Comparison of ENCODE assay signal across 1 cellular context in the genomic region with DNA sequence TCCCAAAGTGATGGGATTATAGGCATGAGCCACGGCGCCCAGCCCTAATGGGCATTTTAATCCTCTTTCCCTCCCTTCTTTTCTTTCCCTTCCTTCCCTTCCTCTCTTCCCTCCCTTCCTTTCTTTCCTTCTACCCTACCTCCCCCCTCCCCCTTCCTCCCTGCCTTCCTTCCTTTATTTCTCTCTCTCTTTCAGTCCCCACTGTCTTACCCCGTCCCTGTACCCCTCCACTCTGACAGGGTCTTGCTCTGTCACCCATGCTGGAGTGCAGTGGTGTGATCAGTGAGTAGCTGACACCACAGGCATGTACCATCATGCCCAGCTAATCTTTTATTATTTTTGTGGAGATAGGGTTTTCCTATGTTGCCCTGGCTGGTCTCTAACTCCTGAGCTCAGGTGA.
TF ChIP-seq lines count a peak whose summit lies in the region.

No MANE protein-coding gene starts in this region.

TF ChIP-seq in HEK293, 187 proteins besides CTCF, POLR2A, EP300 and RAD21 (continued from another document):
- TF ChIP-seq, protein P1, sequence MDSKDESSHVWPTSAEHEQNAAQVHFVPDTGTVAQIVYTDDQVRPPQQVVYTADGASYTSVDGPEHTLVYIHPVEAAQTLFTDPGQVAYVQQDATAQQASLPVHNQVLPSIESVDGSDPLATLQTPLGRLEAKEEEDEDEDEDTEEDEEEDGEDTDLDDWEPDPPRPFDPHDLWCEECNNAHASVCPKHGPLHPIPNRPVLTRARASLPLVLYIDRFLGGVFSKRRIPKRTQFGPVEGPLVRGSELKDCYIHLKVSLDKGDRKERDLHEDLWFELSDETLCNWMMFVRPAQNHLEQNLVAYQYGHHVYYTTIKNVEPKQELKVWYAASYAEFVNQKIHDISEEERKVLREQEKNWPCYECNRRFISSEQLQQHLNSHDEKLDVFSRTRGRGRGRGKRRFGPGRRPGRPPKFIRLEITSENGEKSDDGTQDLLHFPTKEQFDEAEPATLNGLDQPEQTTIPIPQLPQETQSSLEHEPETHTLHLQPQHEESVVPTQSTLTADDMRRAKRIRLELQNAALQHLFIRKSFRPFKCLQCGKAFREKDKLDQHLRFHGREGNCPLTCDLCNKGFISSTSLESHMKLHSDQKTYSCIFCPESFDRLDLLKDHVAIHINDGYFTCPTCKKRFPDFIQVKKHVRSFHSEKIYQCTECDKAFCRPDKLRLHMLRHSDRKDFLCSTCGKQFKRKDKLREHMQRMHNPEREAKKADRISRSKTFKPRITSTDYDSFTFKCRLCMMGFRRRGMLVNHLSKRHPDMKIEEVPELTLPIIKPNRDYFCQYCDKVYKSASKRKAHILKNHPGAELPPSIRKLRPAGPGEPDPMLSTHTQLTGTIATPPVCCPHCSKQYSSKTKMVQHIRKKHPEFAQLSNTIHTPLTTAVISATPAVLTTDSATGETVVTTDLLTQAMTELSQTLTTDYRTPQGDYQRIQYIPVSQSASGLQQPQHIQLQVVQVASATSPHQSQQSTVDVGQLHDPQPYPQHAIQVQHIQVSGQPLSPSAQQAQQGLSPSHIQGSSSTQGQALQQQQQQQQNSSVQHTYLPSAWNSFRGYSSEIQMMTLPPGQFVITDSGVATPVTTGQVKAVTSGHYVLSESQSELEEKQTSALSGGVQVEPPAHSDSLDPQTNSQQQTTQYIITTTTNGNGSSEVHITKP (tag by site-specific recombination; IDR thresholded peaks at IDR 0.05), result peak; percentile 78
- TF ChIP-seq, protein P2, sequence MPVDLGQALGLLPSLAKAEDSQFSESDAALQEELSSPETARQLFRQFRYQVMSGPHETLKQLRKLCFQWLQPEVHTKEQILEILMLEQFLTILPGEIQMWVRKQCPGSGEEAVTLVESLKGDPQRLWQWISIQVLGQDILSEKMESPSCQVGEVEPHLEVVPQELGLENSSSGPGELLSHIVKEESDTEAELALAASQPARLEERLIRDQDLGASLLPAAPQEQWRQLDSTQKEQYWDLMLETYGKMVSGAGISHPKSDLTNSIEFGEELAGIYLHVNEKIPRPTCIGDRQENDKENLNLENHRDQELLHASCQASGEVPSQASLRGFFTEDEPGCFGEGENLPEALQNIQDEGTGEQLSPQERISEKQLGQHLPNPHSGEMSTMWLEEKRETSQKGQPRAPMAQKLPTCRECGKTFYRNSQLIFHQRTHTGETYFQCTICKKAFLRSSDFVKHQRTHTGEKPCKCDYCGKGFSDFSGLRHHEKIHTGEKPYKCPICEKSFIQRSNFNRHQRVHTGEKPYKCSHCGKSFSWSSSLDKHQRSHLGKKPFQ (tag by site-specific recombination; IDR thresholded peaks at IDR 0.05), result peak; percentile 71
- no peak for TF ChIP-seq ZNF426 (tag by site-specific recombination; IDR thresholded peaks at IDR 0.05)
- no peak for TF ChIP-seq PRDM1 (tag by site-specific recombination; IDR thresholded peaks at IDR 0.05)
- TF ChIP-seq GLI4 (tag by site-specific recombination; IDR thresholded peaks at IDR 0.05), result no peak
- peak; percentile 17; the same call in 1 of the 2 replicates for TF ChIP-seq ZNF629 (tag by site-specific recombination; IDR thresholded peaks at IDR 0.05)
- no peak for TF ChIP-seq ZNF76 (tag by site-specific recombination; IDR thresholded peaks at IDR 0.05; ENCODE audit: borderline replicate concordance, low read depth)
- TF ChIP-seq ZFP37 (tag by site-specific recombination; IDR thresholded peaks at IDR 0.05), result no peak
- TF ChIP-seq, protein P3, sequence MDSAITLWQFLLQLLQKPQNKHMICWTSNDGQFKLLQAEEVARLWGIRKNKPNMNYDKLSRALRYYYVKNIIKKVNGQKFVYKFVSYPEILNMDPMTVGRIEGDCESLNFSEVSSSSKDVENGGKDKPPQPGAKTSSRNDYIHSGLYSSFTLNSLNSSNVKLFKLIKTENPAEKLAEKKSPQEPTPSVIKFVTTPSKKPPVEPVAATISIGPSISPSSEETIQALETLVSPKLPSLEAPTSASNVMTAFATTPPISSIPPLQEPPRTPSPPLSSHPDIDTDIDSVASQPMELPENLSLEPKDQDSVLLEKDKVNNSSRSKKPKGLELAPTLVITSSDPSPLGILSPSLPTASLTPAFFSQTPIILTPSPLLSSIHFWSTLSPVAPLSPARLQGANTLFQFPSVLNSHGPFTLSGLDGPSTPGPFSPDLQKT (IDR thresholded peaks at IDR 0.05; ENCODE audit: borderline replicate concordance, low read depth, low read length), result no peak
- TF ChIP-seq SP7 (tag by site-specific recombination; IDR thresholded peaks at IDR 0.05), result 0 out of 2 replicates have a peak, but pooled peaks have one; percentile 47
- TF ChIP-seq, protein P4, sequence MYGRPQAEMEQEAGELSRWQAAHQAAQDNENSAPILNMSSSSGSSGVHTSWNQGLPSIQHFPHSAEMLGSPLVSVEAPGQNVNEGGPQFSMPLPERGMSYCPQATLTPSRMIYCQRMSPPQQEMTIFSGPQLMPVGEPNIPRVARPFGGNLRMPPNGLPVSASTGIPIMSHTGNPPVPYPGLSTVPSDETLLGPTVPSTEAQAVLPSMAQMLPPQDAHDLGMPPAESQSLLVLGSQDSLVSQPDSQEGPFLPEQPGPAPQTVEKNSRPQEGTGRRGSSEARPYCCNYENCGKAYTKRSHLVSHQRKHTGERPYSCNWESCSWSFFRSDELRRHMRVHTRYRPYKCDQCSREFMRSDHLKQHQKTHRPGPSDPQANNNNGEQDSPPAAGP (tag by site-specific recombination; IDR thresholded peaks at IDR 0.05), result peak; percentile 73
- peak; percentile 90 for TF ChIP-seq ZNF366 (tag by site-specific recombination; conservative IDR thresholded peaks at IDR 0.05)
- TF ChIP-seq ZBTB17 (tag by site-specific recombination; IDR thresholded peaks at IDR 0.05), result peak; percentile 35; the same call in 1 of the 2 replicates
- TF ChIP-seq, protein P5, sequence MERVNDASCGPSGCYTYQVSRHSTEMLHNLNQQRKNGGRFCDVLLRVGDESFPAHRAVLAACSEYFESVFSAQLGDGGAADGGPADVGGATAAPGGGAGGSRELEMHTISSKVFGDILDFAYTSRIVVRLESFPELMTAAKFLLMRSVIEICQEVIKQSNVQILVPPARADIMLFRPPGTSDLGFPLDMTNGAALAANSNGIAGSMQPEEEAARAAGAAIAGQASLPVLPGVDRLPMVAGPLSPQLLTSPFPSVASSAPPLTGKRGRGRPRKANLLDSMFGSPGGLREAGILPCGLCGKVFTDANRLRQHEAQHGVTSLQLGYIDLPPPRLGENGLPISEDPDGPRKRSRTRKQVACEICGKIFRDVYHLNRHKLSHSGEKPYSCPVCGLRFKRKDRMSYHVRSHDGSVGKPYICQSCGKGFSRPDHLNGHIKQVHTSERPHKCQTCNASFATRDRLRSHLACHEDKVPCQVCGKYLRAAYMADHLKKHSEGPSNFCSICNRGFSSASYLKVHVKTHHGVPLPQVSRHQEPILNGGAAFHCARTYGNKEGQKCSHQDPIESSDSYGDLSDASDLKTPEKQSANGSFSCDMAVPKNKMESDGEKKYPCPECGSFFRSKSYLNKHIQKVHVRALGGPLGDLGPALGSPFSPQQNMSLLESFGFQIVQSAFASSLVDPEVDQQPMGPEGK (tag by site-specific recombination; IDR thresholded peaks at IDR 0.05), result peak; percentile 62; the same call in 1 of the 2 replicates
- no peak for TF ChIP-seq ZNF416 (tag by site-specific recombination; IDR thresholded peaks at IDR 0.05)
- TF ChIP-seq, protein P6, sequence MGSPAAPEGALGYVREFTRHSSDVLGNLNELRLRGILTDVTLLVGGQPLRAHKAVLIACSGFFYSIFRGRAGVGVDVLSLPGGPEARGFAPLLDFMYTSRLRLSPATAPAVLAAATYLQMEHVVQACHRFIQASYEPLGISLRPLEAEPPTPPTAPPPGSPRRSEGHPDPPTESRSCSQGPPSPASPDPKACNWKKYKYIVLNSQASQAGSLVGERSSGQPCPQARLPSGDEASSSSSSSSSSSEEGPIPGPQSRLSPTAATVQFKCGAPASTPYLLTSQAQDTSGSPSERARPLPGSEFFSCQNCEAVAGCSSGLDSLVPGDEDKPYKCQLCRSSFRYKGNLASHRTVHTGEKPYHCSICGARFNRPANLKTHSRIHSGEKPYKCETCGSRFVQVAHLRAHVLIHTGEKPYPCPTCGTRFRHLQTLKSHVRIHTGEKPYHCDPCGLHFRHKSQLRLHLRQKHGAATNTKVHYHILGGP (tag by site-specific recombination; IDR thresholded peaks at IDR 0.05), result no peak
- TF ChIP-seq, protein P7, sequence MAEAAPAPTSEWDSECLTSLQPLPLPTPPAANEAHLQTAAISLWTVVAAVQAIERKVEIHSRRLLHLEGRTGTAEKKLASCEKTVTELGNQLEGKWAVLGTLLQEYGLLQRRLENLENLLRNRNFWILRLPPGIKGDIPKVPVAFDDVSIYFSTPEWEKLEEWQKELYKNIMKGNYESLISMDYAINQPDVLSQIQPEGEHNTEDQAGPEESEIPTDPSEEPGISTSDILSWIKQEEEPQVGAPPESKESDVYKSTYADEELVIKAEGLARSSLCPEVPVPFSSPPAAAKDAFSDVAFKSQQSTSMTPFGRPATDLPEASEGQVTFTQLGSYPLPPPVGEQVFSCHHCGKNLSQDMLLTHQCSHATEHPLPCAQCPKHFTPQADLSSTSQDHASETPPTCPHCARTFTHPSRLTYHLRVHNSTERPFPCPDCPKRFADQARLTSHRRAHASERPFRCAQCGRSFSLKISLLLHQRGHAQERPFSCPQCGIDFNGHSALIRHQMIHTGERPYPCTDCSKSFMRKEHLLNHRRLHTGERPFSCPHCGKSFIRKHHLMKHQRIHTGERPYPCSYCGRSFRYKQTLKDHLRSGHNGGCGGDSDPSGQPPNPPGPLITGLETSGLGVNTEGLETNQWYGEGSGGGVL (tag by site-specific recombination; IDR thresholded peaks at IDR 0.05), result peak; percentile 70
- peak; percentile 82; the same call in 1 of the 2 replicates for TF ChIP-seq ZNF394 (tag by site-specific recombination; IDR thresholded peaks at IDR 0.05; ENCODE audit: borderline replicate concordance)
- no peak for TF ChIP-seq ZNF214 (tag by site-specific recombination; IDR thresholded peaks at IDR 0.05; ENCODE audit: borderline replicate concordance)
- TF ChIP-seq, protein P8, sequence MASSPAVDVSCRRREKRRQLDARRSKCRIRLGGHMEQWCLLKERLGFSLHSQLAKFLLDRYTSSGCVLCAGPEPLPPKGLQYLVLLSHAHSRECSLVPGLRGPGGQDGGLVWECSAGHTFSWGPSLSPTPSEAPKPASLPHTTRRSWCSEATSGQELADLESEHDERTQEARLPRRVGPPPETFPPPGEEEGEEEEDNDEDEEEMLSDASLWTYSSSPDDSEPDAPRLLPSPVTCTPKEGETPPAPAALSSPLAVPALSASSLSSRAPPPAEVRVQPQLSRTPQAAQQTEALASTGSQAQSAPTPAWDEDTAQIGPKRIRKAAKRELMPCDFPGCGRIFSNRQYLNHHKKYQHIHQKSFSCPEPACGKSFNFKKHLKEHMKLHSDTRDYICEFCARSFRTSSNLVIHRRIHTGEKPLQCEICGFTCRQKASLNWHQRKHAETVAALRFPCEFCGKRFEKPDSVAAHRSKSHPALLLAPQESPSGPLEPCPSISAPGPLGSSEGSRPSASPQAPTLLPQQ (tag by site-specific recombination; IDR thresholded peaks at IDR 0.05), result no peak
- TF ChIP-seq ZNF658 (tag by site-specific recombination; IDR thresholded peaks at IDR 0.05), result no peak
